Comparison of ENCODE assay signal across 10 cellular contexts in the genomic region with DNA sequence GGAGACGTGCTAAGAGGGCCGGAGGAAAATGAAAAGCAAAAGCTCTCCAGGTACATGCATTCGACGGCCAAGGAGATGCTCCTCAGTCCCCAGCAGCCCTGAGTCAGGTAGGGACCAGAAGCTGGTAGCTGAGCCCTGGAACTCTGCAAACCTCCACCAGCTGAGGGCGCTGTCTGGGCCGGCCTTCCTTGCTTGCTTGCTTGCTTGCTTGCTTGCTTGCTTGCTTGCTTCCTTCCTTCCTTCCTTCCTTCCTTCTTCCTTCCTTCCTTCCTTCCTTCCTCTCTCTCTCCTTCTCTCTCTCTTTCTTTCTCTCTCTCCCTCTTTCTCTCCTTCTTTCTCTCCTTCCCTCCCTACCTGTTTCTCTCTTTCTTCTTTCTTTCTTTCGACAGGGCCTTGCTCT.
DNase-seq lines count a peak whose midpoint lies in the region; ATAC-seq and TF ChIP-seq lines count a peak whose summit lies in the region.
"Had no signal": no experiment of that assay in that cellular context is flagged by ENCODE, and none has a peak within 500 bp of the region (broad histone marks: within the 10 kb centered on the region; RNA-seq: fewer than 3 reads in every experiment).

No MANE protein-coding gene starts in this region.

- TF ChIP-seq CTCF in AG09319 (IDR thresholded peaks at IDR 0.05; ENCODE audit: low read depth, low read length) = peak; percentile 14
- TF ChIP-seq CTCF in GM20000 (IDR thresholded peaks at IDR 0.05; ENCODE audit: extremely low read depth, missing control alignments) = peak; percentile 22

- ATAC-seq in GM18517 (IDR thresholded peaks at IDR 0.05; ENCODE audit: unreplicated experiment) = no peak

- no peaks in the 10 kb centered on the region for H3K36me3 ChIP-seq in MG63
- H3K36me3 ChIP-seq: HAP-1 had no signal

- no peaks in the 10 kb centered on the region for H3K27me3 ChIP-seq in MG63

- H3K9me3 ChIP-seq in MG63 = no peaks in the 10 kb centered on the region
- H3K9me3 ChIP-seq: HAP-1 had no signal

- DNase-seq in AG09319 (ENCODE audit: extremely low read depth, low read depth) (no peak), GM20000 (ENCODE audit: low spot score) (no peak), islet precursor cell (peak; percentile 66), T1000 (lab: John Stamatoyannopoulos, UW) (no peak), MG63 (no peak), HuH-7.5 (ENCODE audit: low spot score) (no peak)
- peak; percentile 12 for DNase-seq in activated CD4-positive, alpha-beta T cell treated with anti-CD3 and anti-CD28 coated beads, Interleukin-2, amount 50 U/mL, for 1 hour
- DNase-seq: GF-D8 had no signal

- no peak overlapping the region for H3K4me3 ChIP-seq in MG63
- H3K4me3 ChIP-seq: HAP-1 had no signal

Comparison
In these comparisons a context has a peak if more than half of its experiments do, and no peak if none do; other contexts are left out.
1. DNase-seq: peak in activated CD4-positive, alpha-beta T cell treated with anti-CD3 and anti-CD28 coated beads, Interleukin-2, amount 50 U/mL, for 1 hour (single experiment) and islet precursor cell (single experiment); none in AG09319 (single experiment), GM20000 (single experiment), T1000 (single experiment), MG63 (single experiment) and HuH-7.5 (single experiment).